ENCODE assay signal across 8 cellular contexts in the genomic region with DNA sequence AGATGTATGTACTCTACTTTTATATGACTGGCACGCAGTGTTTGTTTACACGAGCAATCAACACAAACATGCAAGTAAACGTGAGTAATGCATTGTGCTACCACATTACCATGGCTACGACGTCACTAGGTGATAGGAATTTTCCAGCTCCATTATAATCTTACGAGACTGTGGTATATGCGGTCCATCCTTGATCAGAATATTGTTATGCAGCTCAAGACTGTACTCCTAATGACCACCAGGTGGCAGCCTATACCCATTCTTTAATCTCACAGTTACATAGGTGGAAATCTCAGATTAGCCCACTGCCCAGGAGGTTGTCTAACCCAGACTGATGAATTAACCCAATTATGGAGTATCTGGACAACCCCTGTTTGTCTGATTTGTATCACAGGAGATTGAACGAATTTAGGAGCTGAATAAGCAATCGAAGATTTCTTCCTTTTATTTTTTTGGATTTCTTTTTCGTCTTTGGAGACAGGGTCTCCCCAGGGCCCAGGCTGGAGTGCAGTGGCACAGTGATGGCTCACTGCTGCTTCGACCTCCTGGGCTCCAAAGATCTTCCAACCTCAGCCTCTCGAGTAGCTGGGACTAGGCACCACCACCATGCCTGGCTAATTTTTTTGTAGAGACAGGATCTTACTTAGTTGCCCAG. TPM values are rescaled to one million over a fixed set of nuclear protein-coding genes. Genes with fewer than 3 reads are reported as not detected.
DNase-seq lines count a peak whose midpoint lies in the region; ATAC-seq and TF ChIP-seq lines count a peak whose summit lies in the region.

No MANE protein-coding gene starts in this region.

- TF ChIP-seq POLR2A in adrenal gland (IDR thresholded peaks at IDR 0.05) = peak in 1 of 2 donors; percentile 34

- H3K9me3 ChIP-seq in adrenal gland (replicated peaks in 1 of 3) (no peaks in the 10 kb centered on the region), heart right ventricle (no peaks in the 10 kb centered on the region)

- no peak overlapping the region for H3K27ac ChIP-seq in adrenal gland
- no peak overlapping the region for H3K27ac ChIP-seq in heart right ventricle

- WGBS in adrenal gland, 4 donors = 21 to 25% (median 23%) methylated on average over 12 of the region's 12 CpGs
- 19 to 21% methylated on average over 12 of the region's 12 CpGs for WGBS in heart right ventricle, 2 donors

- peak; percentile 96 for ATAC-seq in SK-N-SH treated with all-trans-retinoic acid at 6 μM for 48 hours
- ATAC-seq in heart right ventricle = peak in 6 of 8 donors; percentile 54 to 78 (median 60)

- intact Hi-C loops in adrenal gland (cut with DNase I) = loop anchor here (2.0 to 5.0 kb wide), 2 partner anchors 79 kb away; no protein-coding TSS in a partner anchor
- intact Hi-C loops in heart right ventricle (cut with DNase I) = loop anchor here in 9 of 10 donors (1.0 to 10.0 kb wide), 10 partner anchors 79 to 629 kb away; no protein-coding TSS in a partner anchor

- no peaks in the 10 kb centered on the region for H3K36me3 ChIP-seq in adrenal gland (replicated peaks in 1 of 2)
- no peaks in the 10 kb centered on the region for H3K36me3 ChIP-seq in heart right ventricle

- peak; percentile 2 for DNase-seq in GM04503 (ENCODE audit: low read depth)
- DNase-seq in HFF-Myc (ENCODE audit: extremely low read depth, low read depth) = peak; percentile 56
- peak; percentile 12 for DNase-seq in NCI-H128 (lab: John Stamatoyannopoulos, UW; ENCODE audit: unreplicated experiment)
- DNase-seq in adrenal gland = peak; percentile 22 to 83 (median 37)
- peak in 1 of 2 donors; percentile 44 for DNase-seq in heart right ventricle
- peak; percentile 67 for DNase-seq in retina
- DNase-seq in NK-92 (lab: John Stamatoyannopoulos, UW; ENCODE audit: unreplicated experiment) = no peak

- TF ChIP-seq CTCF in HFF-Myc (IDR thresholded peaks at IDR 0.05; ENCODE audit: low read depth, low read length, missing control alignments) = peak; percentile 72
- peak; percentile 85 to 96 (median 90) for TF ChIP-seq CTCF in adrenal gland (IDR thresholded peaks at IDR 0.05)
- TF ChIP-seq CTCF in heart right ventricle (IDR thresholded peaks at IDR 0.05) = peak; percentile 81 to 92 (median 87)

- no peak overlapping the region for H3K4me3 ChIP-seq in HFF-Myc (replicated peaks; ENCODE audit: low read depth, low read length)
- no peak overlapping the region for H3K4me3 ChIP-seq in adrenal gland
- no peak overlapping the region for H3K4me3 ChIP-seq in heart right ventricle

- no peaks in the 10 kb centered on the region for H3K4me1 ChIP-seq in adrenal gland (replicated peaks in 1 of 2)
- H3K4me1 ChIP-seq in heart right ventricle = peaks cover 0 to 23% (median 6%) of the 10 kb centered on the region in 9 donors

- no peaks in the 10 kb centered on the region for H3K27me3 ChIP-seq in adrenal gland
- peaks cover 0 to 21% (median 6%) of the 10 kb centered on the region in 7 donors for H3K27me3 ChIP-seq in heart right ventricle

TF ChIP-seq in SK-N-SH treated with all-trans-retinoic acid at 6 μM for 48 hours, 23 proteins besides CTCF, POLR2A, EP300 and RAD21:
- TF ChIP-seq RARB (CRISPR knock-in tag; IDR thresholded peaks at IDR 0.05) = no peak
- TF ChIP-seq PPARA (CRISPR knock-in tag; IDR thresholded peaks at IDR 0.05; ENCODE audit: borderline replicate concordance) = no peak
- no peak for TF ChIP-seq ZNF565 (CRISPR knock-in tag; conservative IDR thresholded peaks at IDR 0.05; ENCODE audit: low read depth)
- TF ChIP-seq, protein P1, sequence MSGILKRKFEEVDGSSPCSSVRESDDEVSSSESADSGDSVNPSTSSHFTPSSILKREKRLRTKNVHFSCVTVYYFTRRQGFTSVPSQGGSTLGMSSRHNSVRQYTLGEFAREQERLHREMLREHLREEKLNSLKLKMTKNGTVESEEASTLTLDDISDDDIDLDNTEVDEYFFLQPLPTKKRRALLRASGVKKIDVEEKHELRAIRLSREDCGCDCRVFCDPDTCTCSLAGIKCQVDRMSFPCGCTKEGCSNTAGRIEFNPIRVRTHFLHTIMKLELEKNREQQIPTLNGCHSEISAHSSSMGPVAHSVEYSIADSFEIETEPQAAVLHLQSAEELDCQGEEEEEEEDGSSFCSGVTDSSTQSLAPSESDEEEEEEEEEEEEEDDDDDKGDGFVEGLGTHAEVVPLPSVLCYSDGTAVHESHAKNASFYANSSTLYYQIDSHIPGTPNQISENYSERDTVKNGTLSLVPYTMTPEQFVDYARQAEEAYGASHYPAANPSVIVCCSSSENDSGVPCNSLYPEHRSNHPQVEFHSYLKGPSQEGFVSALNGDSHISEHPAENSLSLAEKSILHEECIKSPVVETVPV (CRISPR knock-in tag; IDR thresholded peaks at IDR 0.05) = no peak
- no peak for TF ChIP-seq OSR1 (CRISPR knock-in tag; IDR thresholded peaks at IDR 0.05)
- no peak for TF ChIP-seq ZFP30 (CRISPR knock-in tag; IDR thresholded peaks at IDR 0.05)

RNA-seq across cellular contexts. Expression of a gene that starts 8.7 kb away (rescaled TPM):
- total RNA-seq in adrenal gland = 1 to 10 TPM in 1 of 8 donors, under 1 TPM in 4, not detected in 3; 0.23 to 2.0 (median 0.57) TPM
- under 1 TPM; 0.16 to 0.20 (median 0.16) TPM for polyA plus RNA-seq in adrenal gland
- total RNA-seq in heart right ventricle = 1 to 10 TPM in 4 of 10 donors, under 1 TPM in 6; 0.17 to 1.4 (median 0.82) TPM
- polyA plus RNA-seq in heart right ventricle = under 1 TPM; 0.14 to 0.44 TPM

RNA-seq across cellular contexts. Expression of a gene that starts 26.5 kb away (rescaled TPM):
- total RNA-seq in adrenal gland (1 to 10 TPM in 3 of 8 donors, not detected in 5; 1.1 to 1.7 (median 1.3) TPM), heart right ventricle (not detected)
- polyA plus RNA-seq in adrenal gland (1 to 10 TPM in 2 of 3 donors, under 1 TPM in 1; 0.17 to 3.3 (median 1.1) TPM), heart right ventricle (not detected)
